ENCODE assay signal across 29 cellular contexts in genomic region chr3:177681852-177682251, GRCh38.
DNase-seq lines count a peak whose midpoint lies in the region; ATAC-seq and TF ChIP-seq lines count a peak whose summit lies in the region.
"Had no signal": no experiment of that assay in that cellular context is flagged by ENCODE, and none has a peak within 500 bp of the region (broad histone marks: within the 10 kb centered on the region; RNA-seq: fewer than 3 reads in every experiment).

No MANE protein-coding gene starts in this region.

- no peak overlapping the region for H3K4me2 ChIP-seq in osteoblast (ENCODE audit: insufficient read depth, low read length)

- no peaks in the 10 kb centered on the region for H3K79me2 ChIP-seq in osteoblast (ENCODE audit: insufficient read depth, low read length)

- peaks cover 7% of the 10 kb centered on the region for H3K4me1 ChIP-seq in CD4-positive, CD25-positive, alpha-beta regulatory T cell (ENCODE audit: control insufficient read depth, insufficient read depth, low read length, poor library complexity, severe bottlenecking)
- H3K4me1 ChIP-seq in osteoblast (ENCODE audit: insufficient read depth, low read length), result peaks cover 16% of the 10 kb centered on the region

- H3K27ac Mint-ChIP-seq in CD4-positive, CD25-positive, alpha-beta regulatory T cell, result peak overlapping the region in 2 of 3 donors; percentile 23 to 38
- H3K27ac Mint-ChIP-seq in effector memory CD8-positive, alpha-beta T cell, result peak overlapping the region in 1 of 2 donors; percentile 33
- H3K27ac Mint-ChIP-seq: activated naive CD4-positive, alpha-beta T cell treated with anti-CD3 and anti-CD28 coated beads for 36 hours; CD14-positive monocyte; stimulated activated naive B cell treated with anti-CD40 and anti-IgM and Interleukin-4, amounts not matched to agents 10 μg/mL and 1 μg/mL and 100 μg/mL, for 72 hours; T-helper 1 cell treated with Interleukin-12 subunit alpha and Interleukin-12 subunit beta and Interleukin-4 antibody, amounts not matched to agents 30 μg/mL and 1 μg/mL, for 36 hours had no signal

- H2AFZ ChIP-seq in osteoblast (ENCODE audit: low read length), result peak overlapping the region; percentile 7

- no peaks in the 10 kb centered on the region for H3K27me3 Mint-ChIP-seq in CD4-positive, CD25-positive, alpha-beta regulatory T cell
- H3K27me3 Mint-ChIP-seq in effector memory CD8-positive, alpha-beta T cell, result no peaks in the 10 kb centered on the region
- H3K27me3 Mint-ChIP-seq: stimulated activated naive B cell treated with anti-CD40 and anti-IgM and Interleukin-4, amounts not matched to agents 10 μg/mL and 1 μg/mL and 100 μg/mL, for 72 hours had no signal

- no peaks in the 10 kb centered on the region for H3K9me3 ChIP-seq in CD4-positive, CD25-positive, alpha-beta regulatory T cell (ENCODE audit: control insufficient read depth in 2 of 2, low read length in 2 of 2)
- no peaks in the 10 kb centered on the region for H3K9me3 ChIP-seq in osteoblast (ENCODE audit: low read depth, low read length)
- peaks cover 2% of the 10 kb centered on the region; the same call in 1 of the 2 replicates for H3K9me3 ChIP-seq in MG63
- H3K9me3 ChIP-seq: uterus had no signal

- no peak overlapping the region for H3K4me3 Mint-ChIP-seq in CD4-positive, CD25-positive, alpha-beta regulatory T cell
- peak overlapping the region; percentile 56 for H3K4me3 Mint-ChIP-seq in effector memory CD8-positive, alpha-beta T cell
- H3K4me3 Mint-ChIP-seq: activated naive CD4-positive, alpha-beta T cell treated with anti-CD3 and anti-CD28 coated beads for 36 hours; activated T-cell treated with anti-CD3 and anti-CD28 coated beads, Interleukin-2, amount 50 U/mL, for 4 hours; CD14-positive monocyte; stimulated activated naive B cell treated with anti-CD40 and anti-IgM and Interleukin-4, amounts not matched to agents 10 μg/mL and 1 μg/mL and 100 μg/mL, for 72 hours; T-helper 1 cell treated with Interleukin-12 subunit alpha and Interleukin-12 subunit beta and Interleukin-4 antibody, amounts not matched to agents 30 μg/mL and 1 μg/mL, for 36 hours had no signal

- no peaks in the 10 kb centered on the region for H3K36me3 ChIP-seq in CD4-positive, CD25-positive, alpha-beta regulatory T cell (ENCODE audit: control insufficient read depth, insufficient read depth, low read length)
- H3K36me3 ChIP-seq in osteoblast (ENCODE audit: insufficient read depth, low read length), result no peaks in the 10 kb centered on the region
- H3K36me3 ChIP-seq in MG63, result no peaks in the 10 kb centered on the region
- H3K36me3 ChIP-seq: uterus had no signal

- H3K4me1 Mint-ChIP-seq in CD4-positive, CD25-positive, alpha-beta regulatory T cell, result peaks cover 12 to 25% (median 22%) of the 10 kb centered on the region in 4 donors
- H3K4me1 Mint-ChIP-seq in effector memory CD8-positive, alpha-beta T cell (ENCODE audit: low read depth in 2 of 2), result peaks cover 31 to 53% of the 10 kb centered on the region in 2 donors

- no peak for DNase-seq in CD4-positive, CD25-positive, alpha-beta regulatory T cell
- peak; percentile 5 to 17 (median 11) for DNase-seq in effector memory CD8-positive, alpha-beta T cell
- DNase-seq in osteoblast (ENCODE audit: insufficient read length, low spot score, missing footprints) (no peak), MG63 (no peak), SKM-1 treated with dmso at 0.1 percent for 144 hours (lab: John Stamatoyannopoulos, UW; ENCODE audit: unreplicated experiment) (no peak)
- no peak for DNase-seq in stimulated activated CD4-positive, alpha-beta T cell treated with anti-CD3 and anti-CD28 coated beads, Interleukin-15, amount 100 ng/mL, for 24 hours
- DNase-seq: activated naive CD4-positive, alpha-beta T cell treated with anti-CD3 and anti-CD28 coated beads for 36 hours; activated T-cell treated with anti-CD3 and anti-CD28 coated beads, Interleukin-2, amount 50 U/mL, for 4 hours; aorta; caudate nucleus; DMS 273 treated with DMSO at 0.1 percent for 48 hours; GOT3; head of caudate nucleus; kidney glomerular epithelial cell; MV-4-11; NCI-H1694; NCI-H2171; NCI-H526; occipital lobe; RPMI8226; stimulated activated CD4-positive, alpha-beta T cell treated with anti-CD3 and anti-CD28 coated beads, Interleukin-2, amount 100 ng/mL, for 24 hours; stimulated activated naive B cell treated with anti-CD40 and anti-IgM and Interleukin-4, amounts not matched to agents 10 μg/mL and 1 μg/mL and 100 μg/mL, for 72 hours; uterus had no signal

- no peaks in the 10 kb centered on the region for H3K27me3 ChIP-seq in CD4-positive, CD25-positive, alpha-beta regulatory T cell (ENCODE audit: control insufficient read depth, insufficient read depth, low read length)
- no peaks in the 10 kb centered on the region for H3K27me3 ChIP-seq in osteoblast (ENCODE audit: insufficient read depth, low read length)
- no peaks in the 10 kb centered on the region for H3K27me3 ChIP-seq in MG63
- H3K27me3 ChIP-seq: uterus had no signal

- no peak for ATAC-seq in CD4-positive, CD25-positive, alpha-beta regulatory T cell (ENCODE audit: low read depth in 2 of 2)
- ATAC-seq in GM18867 (IDR thresholded peaks at IDR 0.05; ENCODE audit: unreplicated experiment), result peak; percentile 53
- ATAC-seq in effector memory CD8-positive, alpha-beta T cell (replicated peaks), result peak; percentile 43
- ATAC-seq: activated T-cell treated with anti-CD3 and anti-CD28 coated beads, Interleukin-2, amount 50 U/mL, for 4 hours; stimulated activated naive B cell treated with anti-CD40 and anti-IgM and Interleukin-4, amounts not matched to agents 10 μg/mL and 1 μg/mL and 100 μg/mL, for 72 hours had no signal

- no peak overlapping the region for H3K27ac ChIP-seq in CD4-positive, CD25-positive, alpha-beta regulatory T cell (ENCODE audit: insufficient read depth, low read length, poor library complexity, severe bottlenecking)
- H3K27ac ChIP-seq in osteoblast (ENCODE audit: low read depth, low read length), result no peak overlapping the region
- H3K27ac ChIP-seq: epithelial cell of prostate, uterus had no signal

- no peak overlapping the region for H3K4me3 ChIP-seq in CD4-positive, CD25-positive, alpha-beta regulatory T cell (ENCODE audit: low read depth, low read length)
- H3K4me3 ChIP-seq in osteoblast (ENCODE audit: insufficient read depth, low read length) (no peak overlapping the region), MG63 (no peak overlapping the region)
- H3K4me3 ChIP-seq: lung, skin epidermis, uterus had no signal

- H3K36me3 Mint-ChIP-seq in CD4-positive, CD25-positive, alpha-beta regulatory T cell, result no peaks in the 10 kb centered on the region
- H3K36me3 Mint-ChIP-seq in effector memory CD8-positive, alpha-beta T cell (ENCODE audit: insufficient read depth), result no peaks in the 10 kb centered on the region
- H3K36me3 Mint-ChIP-seq: CD14-positive monocyte; stimulated activated naive B cell treated with anti-CD40 and anti-IgM and Interleukin-4, amounts not matched to agents 10 μg/mL and 1 μg/mL and 100 μg/mL, for 72 hours had no signal

- TF ChIP-seq CTCF in osteoblast (IDR thresholded peaks at IDR 0.05; ENCODE audit: extremely low read depth, low read depth, low read length), result no peak

- no peaks in the 10 kb centered on the region for H4K20me1 ChIP-seq in osteoblast (ENCODE audit: insufficient read depth, low read length)

- no peaks in the 10 kb centered on the region for H3K9me3 Mint-ChIP-seq in CD4-positive, CD25-positive, alpha-beta regulatory T cell
- H3K9me3 Mint-ChIP-seq in effector memory CD8-positive, alpha-beta T cell, result no peaks in the 10 kb centered on the region
- H3K9me3 Mint-ChIP-seq: activated naive CD4-positive, alpha-beta T cell treated with anti-CD3 and anti-CD28 coated beads for 36 hours; activated T-cell treated with anti-CD3 and anti-CD28 coated beads, Interleukin-2, amount 50 U/mL, for 4 hours; CD14-positive monocyte; T-helper 1 cell treated with Interleukin-12 subunit alpha and Interleukin-12 subunit beta and Interleukin-4 antibody, amounts not matched to agents 30 μg/mL and 1 μg/mL, for 36 hours had no signal

Comparison
In these comparisons a context has a peak if more than half of its experiments do, and no peak if none do; other contexts are left out.
1. ATAC-seq: peak in GM18867 (single experiment) and effector memory CD8-positive, alpha-beta T cell (single experiment); none in CD4-positive, CD25-positive, alpha-beta regulatory T cell (0 of 2).
2. DNase-seq: peak in effector memory CD8-positive, alpha-beta T cell (3 of 3); none in CD4-positive, CD25-positive, alpha-beta regulatory T cell (0 of 3), osteoblast (single experiment), MG63 (single experiment), stimulated activated CD4-positive, alpha-beta T cell treated with anti-CD3 and anti-CD28 coated beads, Interleukin-15, amount 100 ng/mL, for 24 hours (single experiment) and SKM-1 treated with dmso at 0.1 percent for 144 hours (single experiment).
3. H3K4me3 Mint-ChIP-seq: peak in effector memory CD8-positive, alpha-beta T cell (2 of 2); none in CD4-positive, CD25-positive, alpha-beta regulatory T cell (0 of 4).